ENCODE assay signal across 9 cellular contexts in genomic region chr6:6131492-6132109, GRCh38.
DNase-seq lines count a peak whose midpoint lies in the region; ATAC-seq and TF ChIP-seq lines count a peak whose summit lies in the region.
"Had no signal": no experiment of that assay in that cellular context is flagged by ENCODE, and none has a peak within 500 bp of the region (broad histone marks: within the 10 kb centered on the region; RNA-seq: fewer than 3 reads in every experiment).

No MANE protein-coding gene starts in this region.

- ATAC-seq in Panc1 = no peak
- no peak for ATAC-seq in HG03457 (IDR thresholded peaks at IDR 0.05; ENCODE audit: unreplicated experiment)
- ATAC-seq: gastroesophageal sphincter had no signal

- no peaks in the 10 kb centered on the region for H3K36me3 ChIP-seq in BE2C
- no peaks in the 10 kb centered on the region for H3K36me3 ChIP-seq in Panc1 (ENCODE audit: control insufficient read depth, insufficient read depth, low read length)
- H3K36me3 ChIP-seq: gastroesophageal sphincter had no signal

- H3K4me1 ChIP-seq in BE2C = no peaks in the 10 kb centered on the region
- no peaks in the 10 kb centered on the region for H3K4me1 ChIP-seq in Panc1 (ENCODE audit: control insufficient read depth, insufficient read depth, low read length)
- H3K4me1 ChIP-seq: gastroesophageal sphincter had no signal

- DNase-seq in BE2C (no peak), Panc1 (ENCODE audit: low read depth, low spot score) (no peak), iPS DF 4.7 (ENCODE audit: extremely low read depth, low spot score) (peak; percentile 56), amniotic stem cell (lab: John Stamatoyannopoulos, UW) (no peak), nucleus accumbens (lab: John Stamatoyannopoulos, UW) (no peak), mesenteric fat pad (ENCODE audit: low spot score) (no peak)

- POLR2A ChIA-PET in Panc1 (lab: Charles Lee) = no interaction called here

- CTCF ChIA-PET in Panc1 (lab: Charles Lee) = no interaction called here

- peak; percentile 61 for TF ChIP-seq CTCF in BE2C (IDR thresholded peaks at IDR 0.05; ENCODE audit: low read depth, low read length)
- peak; percentile 64; the same call in 2 of the 3 replicates for TF ChIP-seq CTCF in GM12872 (IDR thresholded peaks at IDR 0.05; ENCODE audit: insufficient read depth, low read depth, low read length)
- peak; percentile 47; the same call in 1 of the 2 replicates for TF ChIP-seq CTCF in Panc1 (IDR thresholded peaks at IDR 0.05)

- H3K4me3 ChIP-seq in BE2C (ENCODE audit: low read depth, low read length) (no peak overlapping the region), Panc1 (ENCODE audit: low read depth in 2 of 2, low read length in 2 of 2) (no peak overlapping the region)
- H3K4me3 ChIP-seq: gastroesophageal sphincter had no signal

- in situ Hi-C loops in Panc1 (cut with HindIII; ENCODE audit: low pct_unique_long_range_greater_than_20kb, low sequenced_read_pairs) = no loop called here

- BruUV-seq in Panc1 (replicated peaks; lab: Mats Ljungman, UMichigan) = no TSS peak

- intact Hi-C loops in Panc1 (cut with micrococcal nuclease; ENCODE audit: unreplicated experiment) = no loop called here

- no peaks in the 10 kb centered on the region for H3K9me3 ChIP-seq in BE2C
- no peaks in the 10 kb centered on the region for H3K9me3 ChIP-seq in Panc1 (ENCODE audit: control insufficient read depth, insufficient read depth, low read depth, low read length)
- H3K9me3 ChIP-seq: gastroesophageal sphincter had no signal

- H3K27me3 ChIP-seq in BE2C = no peaks in the 10 kb centered on the region
- no peaks in the 10 kb centered on the region for H3K27me3 ChIP-seq in Panc1 (ENCODE audit: control insufficient read depth, insufficient read depth, low read length)
- H3K27me3 ChIP-seq: gastroesophageal sphincter had no signal

- no peak overlapping the region for H3K27ac ChIP-seq in Panc1 (ENCODE audit: low read length)
- H3K27ac ChIP-seq: gastroesophageal sphincter had no signal
